In the genomic region with DNA sequence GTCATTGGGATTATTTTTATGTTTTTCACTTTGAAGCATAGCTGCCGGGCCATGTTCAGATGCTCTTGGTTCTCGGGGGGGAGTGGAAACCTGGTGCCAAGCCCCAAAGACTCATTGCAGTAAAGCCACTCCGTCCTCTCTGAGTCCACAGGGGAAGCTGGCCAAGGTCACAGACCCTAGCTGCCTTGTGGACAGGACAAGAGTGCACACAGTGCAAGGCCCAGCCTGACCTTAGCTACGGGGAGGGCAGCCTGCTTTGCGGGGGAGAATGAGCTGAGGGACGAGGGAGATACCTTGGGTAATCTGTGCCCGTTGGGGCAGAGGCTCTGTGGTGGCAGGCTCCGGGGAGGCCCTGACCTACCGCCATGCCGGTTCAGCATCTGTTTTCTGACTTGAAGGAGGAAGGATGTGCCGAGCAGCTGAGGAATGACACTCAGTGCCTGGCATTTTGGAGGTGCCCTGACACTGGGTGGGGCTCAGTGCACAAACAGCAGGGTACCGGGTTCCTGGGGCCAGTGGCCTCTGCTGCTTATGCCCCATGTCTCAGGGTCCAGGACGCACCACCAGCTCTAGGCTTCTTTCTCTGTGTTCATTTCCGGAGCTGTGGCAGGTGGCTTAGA, we compare ENCODE assay signal across 13 cellular contexts.
A peak's percentile ranks its signal among the peaks of the same experiment; 100 is the strongest.
DNase-seq lines count a peak whose midpoint lies in the region; ATAC-seq, FAIRE-seq and TF ChIP-seq lines count a peak whose summit lies in the region.
"Had no signal": no experiment of that assay in that cellular context is flagged by ENCODE, and none has a peak within 500 bp of the region (broad histone marks: within the 10 kb centered on the region; RNA-seq: fewer than 3 reads in every experiment).

No MANE protein-coding gene starts in this region.

- DNase-seq in A549 (ENCODE audit: low read depth in 1 of 2, low spot score in 1 of 2) (no peak), Panc1 (ENCODE audit: low read depth, low spot score) (no peak), fibroblast of lung (ENCODE audit: low read depth in 2 of 2) (no peak), prostate gland (ENCODE audit: low spot score) (no peak), DMS79 treated with DMSO at 0.1 percent for 48 hours (lab: John Stamatoyannopoulos, UW) (no peak), natural killer cell (no peak)
- DNase-seq in activated effector memory CD4-positive, alpha-beta T cell treated with anti-CD3 and anti-CD28 coated beads, Interleukin-2, amount 50 U/mL, for 16 hours, result no peak
- DNase-seq: activated CD8-positive, alpha-beta memory T cell treated with anti-CD3 and anti-CD28 coated beads, Interleukin-2, amount 50 U/mL, for 4 hours; AML-193; T-helper 2 cell had no signal

- WGBS in A549 (ENCODE audit: missing lambda C conversion rate), result 92% methylated on average over 12 of the region's 14 CpGs
- 80% methylated on average over 14 of the region's 14 CpGs for WGBS in prostate gland

- H3K9ac ChIP-seq in fibroblast of lung (ENCODE audit: insufficient read depth, low read length), result no peak overlapping the region

- H3K4me1 ChIP-seq in A549 (peaks cover 85% of the 10 kb centered on the region), Panc1 (ENCODE audit: control insufficient read depth, insufficient read depth, low read length) (peaks cover 36% of the 10 kb centered on the region), fibroblast of lung (ENCODE audit: control insufficient read depth, extremely low read depth, insufficient read depth, low read length) (peaks cover 65% of the 10 kb centered on the region), prostate gland (replicated peaks) (peaks cover 20% of the 10 kb centered on the region)

- ATAC-seq in A549 (no peak), Panc1 (no peak), GM21447 (IDR thresholded peaks at IDR 0.05; ENCODE audit: unreplicated experiment) (no peak), natural killer cell (no peak)
- ATAC-seq: esophagus mucosa had no signal

- no peaks in the 10 kb centered on the region for H3K9me3 Mint-ChIP-seq in natural killer cell
- H3K9me3 Mint-ChIP-seq: stimulated activated naive CD8-positive, alpha-beta T cell treated with anti-CD3 and anti-CD28 coated beads, Interleukin-15, Interleukin-2, amounts not matched to agents 100 ng/mL and 50 ng/mL, for 24 hours had no signal

- H3K27me3 ChIP-seq in Panc1 (ENCODE audit: control insufficient read depth, insufficient read depth, low read length) (no peaks in the 10 kb centered on the region), fibroblast of lung (ENCODE audit: control insufficient read depth, insufficient read depth, low read length) (no peaks in the 10 kb centered on the region), prostate gland (replicated peaks; ENCODE audit: insufficient read depth) (no peaks in the 10 kb centered on the region)

- no peak for FAIRE-seq in A549 (lab: Jason Lieb, UNC)

- H3K4me1 Mint-ChIP-seq in natural killer cell, result peaks cover 30 to 45% of the 10 kb centered on the region in 2 donors

- peaks cover 3 to 21% of the 10 kb centered on the region in 2 donors for H3K27me3 Mint-ChIP-seq in natural killer cell (ENCODE audit: low read depth in 2 of 2)
- H3K27me3 Mint-ChIP-seq: stimulated activated naive CD8-positive, alpha-beta T cell treated with anti-CD3 and anti-CD28 coated beads, Interleukin-15, Interleukin-2, amounts not matched to agents 100 ng/mL and 50 ng/mL, for 24 hours had no signal

- no peaks in the 10 kb centered on the region for H3K36me3 ChIP-seq in Panc1 (ENCODE audit: control insufficient read depth, insufficient read depth, low read length)
- H3K36me3 ChIP-seq in fibroblast of lung (ENCODE audit: control insufficient read depth, insufficient read depth, low read length), result peaks cover 3% of the 10 kb centered on the region
- no peaks in the 10 kb centered on the region for H3K36me3 ChIP-seq in prostate gland

- no peak overlapping the region for H2AFZ ChIP-seq in fibroblast of lung (ENCODE audit: low read length)

- intact Hi-C loops in Panc1 (cut with micrococcal nuclease; ENCODE audit: unreplicated experiment) (no loop called here), prostate gland (cut with DNase I) (no loop called here), natural killer cell (cut with micrococcal nuclease) (no loop called here)

- H3K4me3 ChIP-seq in A549, result no peak overlapping the region
- no peak overlapping the region for H3K4me3 ChIP-seq in Panc1 (ENCODE audit: low read depth in 2 of 2, low read length in 2 of 2)
- no peak overlapping the region for H3K4me3 ChIP-seq in fibroblast of lung (replicated peaks in 1 of 4; ENCODE audit: control extremely low read depth in 1 of 4, insufficient read depth in 1 of 4, low read depth in 3 of 4, low read length in 4 of 4)
- no peak overlapping the region for H3K4me3 ChIP-seq in prostate gland

- TF ChIP-seq CTCF in A549 (IDR thresholded peaks at IDR 0.05) (no peak), Panc1 (IDR thresholded peaks at IDR 0.05) (no peak), fibroblast of lung (conservative IDR thresholded peaks at IDR 0.05 in 1 of 2, IDR thresholded peaks at IDR 0.05 in 1 of 2; ENCODE audit: low read depth in 1 of 2, low read length in 2 of 2) (no peak), prostate gland (IDR thresholded peaks at IDR 0.05) (no peak), natural killer cell (IDR thresholded peaks at IDR 0.05) (no peak)

- H3K27ac ChIP-seq in A549, result peak overlapping the region; percentile 85 to 90
- H3K27ac ChIP-seq in Panc1 (ENCODE audit: low read length), result peak overlapping the region; percentile 11; the same call in 1 of the 2 replicates
- H3K27ac ChIP-seq in fibroblast of lung (ENCODE audit: insufficient read depth, low read length), result peak overlapping the region; percentile 95
- peak overlapping the region; percentile 1 to 14 for H3K27ac ChIP-seq in prostate gland

- H3K9me3 ChIP-seq in A549 (no peaks in the 10 kb centered on the region), Panc1 (ENCODE audit: control insufficient read depth, insufficient read depth, low read depth, low read length) (no peaks in the 10 kb centered on the region), fibroblast of lung (ENCODE audit: control insufficient read depth, insufficient read depth, low read depth, low read length) (no peaks in the 10 kb centered on the region), prostate gland (no peaks in the 10 kb centered on the region)

- H4K20me1 ChIP-seq in fibroblast of lung (ENCODE audit: control insufficient read depth, extremely low read depth, insufficient read depth, low read length), result no peaks in the 10 kb centered on the region

- H3K36me3 Mint-ChIP-seq in natural killer cell, result peaks cover 6% of the 10 kb centered on the region

- in situ Hi-C loops in Panc1 (cut with HindIII; ENCODE audit: low pct_unique_long_range_greater_than_20kb, low sequenced_read_pairs), result no loop called here

- BruUV-seq in Panc1 (replicated peaks; lab: Mats Ljungman, UMichigan), result no TSS peak

- TF ChIP-seq EP300 in A549 (IDR thresholded peaks at IDR 0.05), result no peak

- H3K4me3 Mint-ChIP-seq in natural killer cell, result no peak overlapping the region
- H3K4me3 Mint-ChIP-seq: stimulated activated naive CD8-positive, alpha-beta T cell treated with anti-CD3 and anti-CD28 coated beads, Interleukin-15, Interleukin-2, amounts not matched to agents 100 ng/mL and 50 ng/mL, for 24 hours had no signal

- H3K79me2 ChIP-seq in fibroblast of lung (ENCODE audit: control insufficient read depth, insufficient read depth, low read length), result no peaks in the 10 kb centered on the region

- no peak for TF ChIP-seq POLR2A in A549 (IDR thresholded peaks at IDR 0.05; ENCODE audit: low read length)
- no peak for TF ChIP-seq POLR2A in prostate gland (IDR thresholded peaks at IDR 0.05)

- POLR2A ChIA-PET in A549 (lab: Yijun Ruan, JAX), result interaction anchor here (0.6 to 1.2 kb wide), 2 partner anchors 204 to 251 kb away, joined by 3 to 5 read pairs; no protein-coding TSS in a partner anchor
- POLR2A ChIA-PET in Panc1 (lab: Charles Lee), result no interaction called here

- CTCF ChIA-PET in A549 (lab: Yijun Ruan, JAX) (interaction anchor here (0.6 to 3.3 kb wide), 6 partner anchors 8 to 255 kb away, joined by 3 to 13 read pairs (median 4); no protein-coding TSS in a partner anchor), Panc1 (lab: Charles Lee) (no interaction called here)

- no peak overlapping the region for H3K27ac Mint-ChIP-seq in natural killer cell
- H3K27ac Mint-ChIP-seq: stimulated activated naive CD8-positive, alpha-beta T cell treated with anti-CD3 and anti-CD28 coated beads, Interleukin-15, Interleukin-2, amounts not matched to agents 100 ng/mL and 50 ng/mL, for 24 hours had no signal

- no peak overlapping the region; the same call in 2 of the 3 replicates for H3K4me2 ChIP-seq in A549
- H3K4me2 ChIP-seq in fibroblast of lung (ENCODE audit: extremely low read depth, insufficient read depth, low read length), result no peak overlapping the region

- TF ChIP-seq RAD21 in A549 (conservative IDR thresholded peaks at IDR 0.05 in 1 of 2, IDR thresholded peaks at IDR 0.05 in 1 of 2), result no peak

TF ChIP-seq in A549, 52 proteins besides CTCF, POLR2A, EP300 and RAD21:
- TF ChIP-seq CHD4 (IDR thresholded peaks at IDR 0.05; ENCODE audit: borderline replicate concordance), result no peak
- TF ChIP-seq MAX (IDR thresholded peaks at IDR 0.05), result no peak
- TF ChIP-seq MYC (IDR thresholded peaks at IDR 0.05; ENCODE audit: borderline replicate concordance, low read length), result no peak
- no peak for TF ChIP-seq ZSCAN20 (CRISPR knock-in tag; IDR thresholded peaks at IDR 0.05)
- no peak for TF ChIP-seq PHF8 (IDR thresholded peaks at IDR 0.05; ENCODE audit: borderline replicate concordance, low read depth)
- no peak for TF ChIP-seq FOXS1 (CRISPR knock-in tag; IDR thresholded peaks at IDR 0.05)
- TF ChIP-seq POLR2AphosphoS2 (conservative IDR thresholded peaks at IDR 0.05; ENCODE audit: low read length), result no peak
- no peak for TF ChIP-seq HDAC2 (IDR thresholded peaks at IDR 0.05)
- no peak for TF ChIP-seq FOSL2 (IDR thresholded peaks at IDR 0.05)
- no peak for TF ChIP-seq FOSL2 (CRISPR knock-in tag; IDR thresholded peaks at IDR 0.05)
- TF ChIP-seq, protein P1, sequence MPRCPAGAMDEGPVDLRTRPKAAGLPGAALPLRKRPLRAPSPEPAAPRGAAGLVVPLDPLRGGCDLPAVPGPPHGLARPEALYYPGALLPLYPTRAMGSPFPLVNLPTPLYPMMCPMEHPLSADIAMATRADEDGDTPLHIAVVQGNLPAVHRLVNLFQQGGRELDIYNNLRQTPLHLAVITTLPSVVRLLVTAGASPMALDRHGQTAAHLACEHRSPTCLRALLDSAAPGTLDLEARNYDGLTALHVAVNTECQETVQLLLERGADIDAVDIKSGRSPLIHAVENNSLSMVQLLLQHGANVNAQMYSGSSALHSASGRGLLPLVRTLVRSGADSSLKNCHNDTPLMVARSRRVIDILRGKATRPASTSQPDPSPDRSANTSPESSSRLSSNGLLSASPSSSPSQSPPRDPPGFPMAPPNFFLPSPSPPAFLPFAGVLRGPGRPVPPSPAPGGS (IDR thresholded peaks at IDR 0.05), result no peak
- TF ChIP-seq RNF2 (IDR thresholded peaks at IDR 0.05; ENCODE audit: borderline replicate concordance, low read depth), result no peak

Comparison
In these comparisons a context has a peak if more than half of its experiments do, and no peak if none do; other contexts are left out.
1. H3K27ac ChIP-seq: peak in every context shown above with its lines; median percentile 95 in fibroblast of lung; 88 in A549; 11 in Panc1; 8 in prostate gland.